1 cellular context compared by ENCODE assay signal in the genomic region with DNA sequence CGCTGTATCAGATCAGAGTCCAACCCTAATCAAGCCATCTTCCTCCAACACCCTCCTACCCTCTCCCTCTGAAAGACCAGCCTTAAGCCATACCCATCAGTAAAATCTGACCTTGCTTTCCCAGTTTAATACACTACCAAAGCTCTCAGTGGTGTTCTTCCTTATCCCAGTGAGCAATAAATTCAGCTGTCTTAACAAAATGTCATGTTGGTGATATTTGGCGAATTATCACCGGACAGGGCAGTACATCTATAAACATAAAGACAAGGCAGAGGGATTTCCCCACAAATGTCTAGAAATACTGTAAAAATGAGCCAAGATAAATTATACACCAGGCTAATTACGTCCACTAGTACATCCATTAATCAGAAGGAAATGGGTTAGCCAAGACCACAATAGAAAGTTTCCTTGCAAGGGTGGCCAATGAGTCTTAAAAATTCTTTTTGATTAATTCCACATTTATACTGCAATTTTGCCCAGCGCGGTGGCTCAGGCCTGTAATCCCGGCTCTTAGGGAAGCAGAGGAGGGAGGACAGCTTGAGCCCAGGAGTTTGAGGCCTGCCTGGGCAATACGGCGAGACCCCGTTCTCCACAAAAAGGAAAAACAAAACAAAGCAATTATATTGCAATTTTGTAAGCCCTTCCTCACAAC.
TF ChIP-seq lines count a peak whose summit lies in the region.

No MANE protein-coding gene starts in this region.

TF ChIP-seq in GM23338, 12 proteins besides CTCF, POLR2A, EP300 and RAD21 (continued from another document):
- TF ChIP-seq, protein P1, sequence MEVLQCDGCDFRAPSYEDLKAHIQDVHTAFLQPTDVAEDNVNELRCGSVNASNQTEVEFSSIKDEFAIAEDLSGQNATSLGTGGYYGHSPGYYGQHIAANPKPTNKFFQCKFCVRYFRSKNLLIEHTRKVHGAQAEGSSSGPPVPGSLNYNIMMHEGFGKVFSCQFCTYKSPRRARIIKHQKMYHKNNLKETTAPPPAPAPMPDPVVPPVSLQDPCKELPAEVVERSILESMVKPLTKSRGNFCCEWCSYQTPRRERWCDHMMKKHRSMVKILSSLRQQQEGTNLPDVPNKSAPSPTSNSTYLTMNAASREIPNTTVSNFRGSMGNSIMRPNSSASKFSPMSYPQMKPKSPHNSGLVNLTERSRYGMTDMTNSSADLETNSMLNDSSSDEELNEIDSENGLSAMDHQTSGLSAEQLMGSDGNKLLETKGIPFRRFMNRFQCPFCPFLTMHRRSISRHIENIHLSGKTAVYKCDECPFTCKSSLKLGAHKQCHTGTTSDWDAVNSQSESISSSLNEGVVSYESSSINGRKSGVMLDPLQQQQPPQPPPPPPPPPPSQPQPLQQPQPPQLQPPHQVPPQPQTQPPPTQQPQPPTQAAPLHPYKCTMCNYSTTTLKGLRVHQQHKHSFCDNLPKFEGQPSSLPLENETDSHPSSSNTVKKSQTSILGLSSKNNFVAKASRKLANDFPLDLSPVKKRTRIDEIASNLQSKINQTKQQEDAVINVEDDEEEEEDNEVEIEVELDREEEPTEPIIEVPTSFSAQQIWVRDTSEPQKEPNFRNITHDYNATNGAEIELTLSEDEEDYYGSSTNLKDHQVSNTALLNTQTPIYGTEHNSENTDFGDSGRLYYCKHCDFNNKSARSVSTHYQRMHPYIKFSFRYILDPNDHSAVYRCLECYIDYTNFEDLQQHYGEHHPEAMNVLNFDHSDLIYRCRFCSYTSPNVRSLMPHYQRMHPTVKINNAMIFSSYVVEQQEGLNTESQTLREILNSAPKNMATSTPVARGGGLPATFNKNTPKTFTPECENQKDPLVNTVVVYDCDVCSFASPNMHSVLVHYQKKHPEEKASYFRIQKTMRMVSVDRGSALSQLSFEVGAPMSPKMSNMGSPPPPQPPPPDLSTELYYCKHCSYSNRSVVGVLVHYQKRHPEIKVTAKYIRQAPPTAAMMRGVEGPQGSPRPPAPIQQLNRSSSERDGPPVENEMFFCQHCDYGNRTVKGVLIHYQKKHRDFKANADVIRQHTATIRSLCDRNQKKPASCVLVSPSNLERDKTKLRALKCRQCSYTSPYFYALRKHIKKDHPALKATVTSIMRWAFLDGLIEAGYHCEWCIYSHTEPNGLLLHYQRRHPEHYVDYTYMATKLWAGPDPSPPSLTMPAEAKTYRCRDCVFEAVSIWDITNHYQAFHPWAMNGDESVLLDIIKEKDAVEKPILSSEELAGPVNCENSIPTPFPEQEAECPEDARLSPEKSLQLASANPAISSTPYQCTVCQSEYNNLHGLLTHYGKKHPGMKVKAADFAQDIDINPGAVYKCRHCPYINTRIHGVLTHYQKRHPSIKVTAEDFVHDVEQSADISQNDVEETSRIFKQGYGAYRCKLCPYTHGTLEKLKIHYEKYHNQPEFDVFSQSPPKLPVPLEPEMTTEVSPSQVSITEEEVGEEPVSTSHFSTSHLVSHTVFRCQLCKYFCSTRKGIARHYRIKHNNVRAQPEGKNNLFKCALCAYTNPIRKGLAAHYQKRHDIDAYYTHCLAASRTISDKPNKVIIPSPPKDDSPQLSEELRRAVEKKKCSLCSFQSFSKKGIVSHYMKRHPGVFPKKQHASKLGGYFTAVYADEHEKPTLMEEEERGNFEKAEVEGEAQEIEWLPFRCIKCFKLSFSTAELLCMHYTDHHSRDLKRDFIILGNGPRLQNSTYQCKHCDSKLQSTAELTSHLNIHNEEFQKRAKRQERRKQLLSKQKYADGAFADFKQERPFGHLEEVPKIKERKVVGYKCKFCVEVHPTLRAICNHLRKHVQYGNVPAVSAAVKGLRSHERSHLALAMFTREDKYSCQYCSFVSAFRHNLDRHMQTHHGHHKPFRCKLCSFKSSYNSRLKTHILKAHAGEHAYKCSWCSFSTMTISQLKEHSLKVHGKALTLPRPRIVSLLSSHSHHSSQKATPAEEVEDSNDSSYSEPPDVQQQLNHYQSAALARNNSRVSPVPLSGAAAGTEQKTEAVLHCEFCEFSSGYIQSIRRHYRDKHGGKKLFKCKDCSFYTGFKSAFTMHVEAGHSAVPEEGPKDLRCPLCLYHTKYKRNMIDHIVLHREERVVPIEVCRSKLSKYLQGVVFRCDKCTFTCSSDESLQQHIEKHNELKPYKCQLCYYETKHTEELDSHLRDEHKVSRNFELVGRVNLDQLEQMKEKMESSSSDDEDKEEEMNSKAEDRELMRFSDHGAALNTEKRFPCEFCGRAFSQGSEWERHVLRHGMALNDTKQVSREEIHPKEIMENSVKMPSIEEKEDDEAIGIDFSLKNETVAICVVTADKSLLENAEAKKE (CRISPR knock-in tag; IDR thresholded peaks at IDR 0.05): no peak
- TF ChIP-seq, protein P2, sequence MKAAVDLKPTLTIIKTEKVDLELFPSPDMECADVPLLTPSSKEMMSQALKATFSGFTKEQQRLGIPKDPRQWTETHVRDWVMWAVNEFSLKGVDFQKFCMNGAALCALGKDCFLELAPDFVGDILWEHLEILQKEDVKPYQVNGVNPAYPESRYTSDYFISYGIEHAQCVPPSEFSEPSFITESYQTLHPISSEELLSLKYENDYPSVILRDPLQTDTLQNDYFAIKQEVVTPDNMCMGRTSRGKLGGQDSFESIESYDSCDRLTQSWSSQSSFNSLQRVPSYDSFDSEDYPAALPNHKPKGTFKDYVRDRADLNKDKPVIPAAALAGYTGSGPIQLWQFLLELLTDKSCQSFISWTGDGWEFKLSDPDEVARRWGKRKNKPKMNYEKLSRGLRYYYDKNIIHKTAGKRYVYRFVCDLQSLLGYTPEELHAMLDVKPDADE (IDR thresholded peaks at IDR 0.05): no peak
- TF ChIP-seq JUNB (IDR thresholded peaks at IDR 0.05; ENCODE audit: unreplicated experiment) (no peak), EZH2phosphoT487 (IDR thresholded peaks at IDR 0.05; ENCODE audit: unreplicated experiment) (no peak)
TF ChIP-seq in GM23338: peak in this region for 0.
